Comparison of ENCODE assay signal across 17 cellular contexts in the genomic region with DNA sequence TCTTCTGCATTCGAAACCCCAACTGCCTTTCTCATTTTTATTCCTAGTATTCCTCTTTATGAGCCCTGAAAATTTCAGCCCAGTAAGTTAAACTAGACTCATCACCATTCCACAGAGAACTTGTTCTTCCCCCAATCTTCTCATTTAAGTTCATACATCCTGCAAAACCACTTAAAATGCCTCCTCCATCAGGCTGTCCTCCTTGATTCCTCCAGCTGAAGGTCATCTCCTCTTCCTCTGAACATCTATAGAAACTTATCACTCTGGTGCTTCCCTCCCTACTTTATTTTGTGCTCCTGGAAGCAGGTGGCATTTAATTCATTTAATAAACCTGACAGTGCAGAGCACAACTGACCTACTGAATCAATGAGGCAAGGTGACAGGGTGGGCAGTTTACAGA. TPM values are rescaled to one million over a fixed set of nuclear protein-coding genes. Genes with fewer than 3 reads are reported as not detected.
DNase-seq lines count a peak whose midpoint lies in the region; ATAC-seq and TF ChIP-seq lines count a peak whose summit lies in the region.
"Had no signal": no experiment of that assay in that cellular context is flagged by ENCODE, and none has a peak within 500 bp of the region (broad histone marks: within the 10 kb centered on the region; RNA-seq: fewer than 3 reads in every experiment).

No MANE protein-coding gene starts in this region.

- BruUV-seq in OCI-LY7 (replicated peaks; lab: Mats Ljungman, UMichigan): no TSS peak

- TF ChIP-seq POLR2A in gastroesophageal sphincter (IDR thresholded peaks at IDR 0.05) (no peak), gastrocnemius medialis (IDR thresholded peaks at IDR 0.05) (no peak)

- DNase-seq in CD4-positive, CD25-positive, alpha-beta regulatory T cell: no peak
- DNase-seq in OCI-LY7 (ENCODE audit: low spot score): no peak
- DNase-seq in gastrocnemius medialis: no peak
- DNase-seq in SKM-1 treated with dmso at 0.1 percent for 144 hours (lab: John Stamatoyannopoulos, UW; ENCODE audit: unreplicated experiment): no peak
- no peak for DNase-seq in NCI-H1694 treated with DMSO at 0.1 percent for 48 hours (lab: John Stamatoyannopoulos, UW)
- no peak for DNase-seq in NCI-H774 (lab: John Stamatoyannopoulos, UW)
- DNase-seq: activated CD8-positive, alpha-beta memory T cell treated with anti-CD3 and anti-CD28 coated beads, Interleukin-2, amount 50 U/mL, for 4 hours; central memory CD4-positive, alpha-beta T cell; MG63; midbrain; NCI-H2081 treated with DMSO at 0.1 percent for 48 hours; T-helper 1 cell; upper lobe of left lung had no signal

- 0 out of 2 replicates have a peak, but pooled peaks cover under 1% of the 10 kb centered on the region for H4K20me1 ChIP-seq in OCI-LY7 (ENCODE audit: insufficient read depth, low read length)

- H3K9me2 ChIP-seq in OCI-LY7 (ENCODE audit: insufficient read depth, low read length): no peaks in the 10 kb centered on the region

- in situ Hi-C loops in gastrocnemius medialis (cut with MboI; ENCODE audit: low sequenced_read_pairs in 4 of 4): no loop called here

- peak overlapping the region; percentile 36; the same call in 1 of the 2 replicates for H3K4me2 ChIP-seq in OCI-LY7 (ENCODE audit: low read length)

- no peak for ATAC-seq in CD4-positive, CD25-positive, alpha-beta regulatory T cell (ENCODE audit: low read depth in 2 of 2)
- no peak for ATAC-seq in gastroesophageal sphincter
- no peak for ATAC-seq in gastrocnemius medialis
- ATAC-seq in GM18870 (IDR thresholded peaks at IDR 0.05; ENCODE audit: unreplicated experiment): no peak
- ATAC-seq: WTC11 had no signal

- H3K27me3 Mint-ChIP-seq in CD4-positive, CD25-positive, alpha-beta regulatory T cell: no peaks in the 10 kb centered on the region
- H3K27me3 Mint-ChIP-seq: activated naive CD4-positive, alpha-beta T cell treated with anti-CD3 and anti-CD28 coated beads, Interleukin-2, amount 50 U/mL, for 24 hours had no signal

- no peak overlapping the region for H3K4me3 Mint-ChIP-seq in CD4-positive, CD25-positive, alpha-beta regulatory T cell
- H3K4me3 Mint-ChIP-seq: activated naive CD4-positive, alpha-beta T cell treated with anti-CD3 and anti-CD28 coated beads, Interleukin-2, amount 50 U/mL, for 24 hours; WTC11 had no signal

- H3K4me1 Mint-ChIP-seq in CD4-positive, CD25-positive, alpha-beta regulatory T cell: peaks cover 0 to 45% (median 19%) of the 10 kb centered on the region in 4 donors

- CTCF ChIA-PET in OCI-LY7 (lab: Charles Lee; ENCODE audit: unreplicated experiment): no interaction called here

- H3K79me2 ChIP-seq in OCI-LY7 (ENCODE audit: insufficient read depth, low read depth, low read length): peaks cover 87% of the 10 kb centered on the region

- no peaks in the 10 kb centered on the region for H3K9me3 Mint-ChIP-seq in CD4-positive, CD25-positive, alpha-beta regulatory T cell
- H3K9me3 Mint-ChIP-seq: activated naive CD4-positive, alpha-beta T cell treated with anti-CD3 and anti-CD28 coated beads, Interleukin-2, amount 50 U/mL, for 24 hours; WTC11 had no signal

- H3K36me3 Mint-ChIP-seq in CD4-positive, CD25-positive, alpha-beta regulatory T cell: peaks cover 21% of the 10 kb centered on the region

- H3K36me3 ChIP-seq in CD4-positive, CD25-positive, alpha-beta regulatory T cell (ENCODE audit: control insufficient read depth, insufficient read depth, low read length): peaks cover 12% of the 10 kb centered on the region
- peaks cover 20% of the 10 kb centered on the region; the same call in 1 of the 2 replicates for H3K36me3 ChIP-seq in OCI-LY7 (ENCODE audit: insufficient read depth, low read length)
- no peaks in the 10 kb centered on the region for H3K36me3 ChIP-seq in gastroesophageal sphincter
- no peaks in the 10 kb centered on the region for H3K36me3 ChIP-seq in gastrocnemius medialis

- H2AFZ ChIP-seq in OCI-LY7 (ENCODE audit: low read length): no peak overlapping the region

- POLR2A ChIA-PET in OCI-LY7 (lab: Charles Lee): interaction anchor here (1.7 to 2.4 kb wide), 3 partner anchors 10 to 14 kb away, joined by 7 to 16 read pairs (median 9); no protein-coding TSS in a partner anchor

- intact Hi-C loops in OCI-LY7 (cut with micrococcal nuclease; ENCODE audit: unreplicated experiment): no loop called here
- intact Hi-C loops in gastrocnemius medialis (cut with DNase I; ENCODE audit: low total_unique reads): no loop called here

- WGBS in gastroesophageal sphincter (ENCODE audit: low coverage in 1 of 2), 2 donors: 100% methylated on average over 1 of the region's 1 CpG; no CpG with 5 or more reads in 1 of the 2 donors

- no peaks in the 10 kb centered on the region for H3K4me1 ChIP-seq in CD4-positive, CD25-positive, alpha-beta regulatory T cell (ENCODE audit: control insufficient read depth, insufficient read depth, low read length, poor library complexity, severe bottlenecking)
- peaks cover 81% of the 10 kb centered on the region for H3K4me1 ChIP-seq in OCI-LY7 (ENCODE audit: insufficient read depth, low read length, poor library complexity, severe bottlenecking)
- peaks cover 21 to 96% (median 45%) of the 10 kb centered on the region in 3 donors for H3K4me1 ChIP-seq in gastroesophageal sphincter
- H3K4me1 ChIP-seq in gastrocnemius medialis: peaks cover 72 to 94% of the 10 kb centered on the region in 2 donors

- TF ChIP-seq EP300 in gastroesophageal sphincter (IDR thresholded peaks at IDR 0.05): no peak

- H3K4me3 ChIP-seq in CD4-positive, CD25-positive, alpha-beta regulatory T cell (ENCODE audit: low read depth, low read length): no peak overlapping the region
- H3K4me3 ChIP-seq in OCI-LY7 (ENCODE audit: low read depth, low read length, poor library complexity, severe bottlenecking) (no peak overlapping the region), gastroesophageal sphincter (no peak overlapping the region), gastrocnemius medialis (no peak overlapping the region)
- H3K4me3 ChIP-seq: MG63, upper lobe of left lung had no signal

- no peaks in the 10 kb centered on the region for H3K9me3 ChIP-seq in CD4-positive, CD25-positive, alpha-beta regulatory T cell (ENCODE audit: control insufficient read depth in 2 of 2, low read length in 2 of 2)
- H3K9me3 ChIP-seq in OCI-LY7 (ENCODE audit: low read length) (no peaks in the 10 kb centered on the region), gastroesophageal sphincter (no peaks in the 10 kb centered on the region), gastrocnemius medialis (no peaks in the 10 kb centered on the region)
- H3K9me3 ChIP-seq: MG63, upper lobe of left lung had no signal

- peak overlapping the region in 2 of 3 donors; percentile 0 to 45 for H3K27ac Mint-ChIP-seq in CD4-positive, CD25-positive, alpha-beta regulatory T cell

- no peaks in the 10 kb centered on the region for H3K27me3 ChIP-seq in CD4-positive, CD25-positive, alpha-beta regulatory T cell (ENCODE audit: control insufficient read depth, insufficient read depth, low read length)
- H3K27me3 ChIP-seq in gastroesophageal sphincter: no peaks in the 10 kb centered on the region
- no peaks in the 10 kb centered on the region for H3K27me3 ChIP-seq in gastrocnemius medialis
- H3K27me3 ChIP-seq: MG63, upper lobe of left lung had no signal

- TF ChIP-seq CTCF in OCI-LY7 (conservative IDR thresholded peaks at IDR 0.05; ENCODE audit: low read length) (no peak), gastroesophageal sphincter (IDR thresholded peaks at IDR 0.05) (no peak), gastrocnemius medialis (IDR thresholded peaks at IDR 0.05 in 4 of 5, conservative IDR thresholded peaks at IDR 0.05 in 1 of 5) (no peak)

- no peak overlapping the region for H3K27ac ChIP-seq in CD4-positive, CD25-positive, alpha-beta regulatory T cell (ENCODE audit: insufficient read depth, low read length, poor library complexity, severe bottlenecking)
- H3K27ac ChIP-seq in OCI-LY7 (ENCODE audit: low read depth, low read length, poor library complexity, severe bottlenecking): peak overlapping the region; percentile 36
- peak overlapping the region in 3 of 4 donors; percentile 6 to 89 (median 86) for H3K27ac ChIP-seq in gastroesophageal sphincter
- H3K27ac ChIP-seq in gastrocnemius medialis: peak overlapping the region; percentile 6 to 57 (median 36)

RNA-seq across cellular contexts. Expression of a gene that starts 38.3 kb away (rescaled TPM):
- 16.3 TPM for total RNA-seq in CD4-positive, CD25-positive, alpha-beta regulatory T cell
- 10 to 100 TPM in 3 of 4 donors, 1 to 10 TPM in 1; 8.5 to 15.6 (median 12.8) TPM for polyA plus RNA-seq in CD4-positive, CD25-positive, alpha-beta regulatory T cell
- total RNA-seq in OCI-LY7 (2014; rRNA removed; shearing (Covaris generic)): 27.9 and 36.1 TPM in 2 replicates
- total RNA-seq in OCI-LY7 (2022) (55.9 and 74.5 TPM in 2 replicates), gastroesophageal sphincter (100 to 1,000 TPM in 1 of 4 donors, 10 to 100 TPM in 3; 53.4 to 128 (median 58.2) TPM), gastrocnemius medialis (10 to 100 TPM in 3 of 4 donors, 1 to 10 TPM in 1; 8.9 to 20.9 (median 12.8) TPM)
